Comparison of ENCODE assay signal across 22 cellular contexts in the genomic region with DNA sequence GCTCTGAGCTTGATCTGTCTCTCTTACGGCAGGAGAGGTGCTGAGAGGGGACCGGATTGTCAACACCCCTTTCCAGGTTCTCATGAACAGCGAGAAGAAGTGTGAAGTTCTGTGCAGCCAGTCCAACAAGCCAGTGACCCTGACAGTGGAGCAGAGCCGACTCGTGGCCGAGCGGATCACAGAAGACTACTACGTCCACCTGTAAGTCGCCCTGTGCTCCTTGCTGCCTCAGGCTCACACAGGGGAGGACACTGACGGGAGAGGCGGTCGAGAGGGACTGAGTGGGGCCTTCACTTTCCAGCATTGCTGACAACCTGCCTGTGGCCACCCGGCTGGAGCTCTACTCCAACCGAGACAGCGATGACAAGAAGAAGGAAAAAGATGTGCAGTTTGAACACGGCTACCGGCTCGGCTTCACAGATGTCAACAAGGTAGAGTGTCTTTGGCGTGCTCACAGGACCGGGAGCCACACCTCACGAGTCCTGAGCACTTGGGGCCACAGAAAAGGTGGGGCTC. TPM values are rescaled to one million over a fixed set of nuclear protein-coding genes. Genes with fewer than 3 reads are reported as not detected.
DNase-seq lines count a peak whose midpoint lies in the region; ATAC-seq and TF ChIP-seq lines count a peak whose summit lies in the region.
"Had no signal": no experiment of that assay in that cellular context is flagged by ENCODE, and none has a peak within 500 bp of the region (broad histone marks: within the 10 kb centered on the region; RNA-seq: fewer than 3 reads in every experiment).

No MANE protein-coding gene starts in this region.

- intact Hi-C loops in sigmoid colon (cut with DNase I), result no loop called here

- no peaks in the 10 kb centered on the region for H3K9me3 ChIP-seq in sigmoid colon
- no peaks in the 10 kb centered on the region for H3K9me3 ChIP-seq in Peyer's patch
- H3K9me3 ChIP-seq: BLaER1 treated with 17β-estradiol and CSF1 and Interleukin-3, amounts not matched to agents 10 nM and 100 nM had no signal

- no peak for ATAC-seq in activated T-helper 17 cell treated with anti-CD3 and anti-CD28 coated beads, Interleukin-2, amount 50 U/mL, for 72 hours (replicated peaks)
- ATAC-seq: K562 had no signal

- H3K36me3 ChIP-seq in sigmoid colon (peaks cover 39 to 97% (median 83%) of the 10 kb centered on the region in 4 donors), Peyer's patch (peaks cover 0 to 95% (median 0%) of the 10 kb centered on the region in 3 donors)

- TF ChIP-seq EP300 in sigmoid colon (IDR thresholded peaks at IDR 0.05), result no peak

- H3K9me3 Mint-ChIP-seq in activated T-helper 17 cell treated with anti-CD3 and anti-CD28 coated beads, Interleukin-2, amount 50 U/mL, for 72 hours, result no peaks in the 10 kb centered on the region
- no peaks in the 10 kb centered on the region for H3K9me3 Mint-ChIP-seq in nephron progenitor cell
- H3K9me3 Mint-ChIP-seq: CD4-positive, alpha-beta T cell had no signal

- H3K4me1 Mint-ChIP-seq in activated T-helper 17 cell treated with anti-CD3 and anti-CD28 coated beads, Interleukin-2, amount 50 U/mL, for 72 hours, result peaks cover 10% of the 10 kb centered on the region
- peaks cover 11% of the 10 kb centered on the region for H3K4me1 Mint-ChIP-seq in nephron progenitor cell

- peaks cover 95% of the 10 kb centered on the region for H3K36me3 Mint-ChIP-seq in activated T-helper 17 cell treated with anti-CD3 and anti-CD28 coated beads, Interleukin-2, amount 50 U/mL, for 72 hours (ENCODE audit: low read depth)
- H3K36me3 Mint-ChIP-seq in nephron progenitor cell (ENCODE audit: low read depth), result peaks cover 79% of the 10 kb centered on the region

- no peak overlapping the region for H3K4me3 ChIP-seq in sigmoid colon
- H3K4me3 ChIP-seq in Peyer's patch, result no peak overlapping the region
- H3K4me3 ChIP-seq: BLaER1 treated with 17β-estradiol and CSF1 and Interleukin-3, amounts not matched to agents 10 nM and 100 nM; GM23248; K562 had no signal

- H3K27me3 ChIP-seq in sigmoid colon (no peaks in the 10 kb centered on the region), Peyer's patch (no peaks in the 10 kb centered on the region)
- H3K27me3 ChIP-seq: BLaER1 treated with 17β-estradiol and CSF1 and Interleukin-3, amounts not matched to agents 10 nM and 100 nM had no signal

- peak; percentile 2 for DNase-seq in AG20443 (ENCODE audit: low spot score)
- DNase-seq in nephron progenitor cell, result no peak
- DNase-seq in sigmoid colon, result peak; percentile 40
- no peak for DNase-seq in Peyer's patch
- no peak for DNase-seq in NCI-H1694 treated with DMSO at 0.1 percent for 48 hours (lab: John Stamatoyannopoulos, UW)
- no peak for DNase-seq in NCI-H2171 treated with DMSO at 0.1 percent for 48 hours (lab: John Stamatoyannopoulos, UW)
- DNase-seq: AML-193; CD4-positive, alpha-beta T cell; GM23248; H7; MV-4-11; NCI-H1105 treated with DMSO at 0.1 percent for 48 hours; NCI-H146; NCI-H2029; NCI-H226; NCI-H510A; NCI-H69; SHP77 treated with DMSO at 0.1 percent for 48 hours had no signal

- H3K4me1 ChIP-seq in sigmoid colon (no peaks in the 10 kb centered on the region), Peyer's patch (no peaks in the 10 kb centered on the region)

- peak overlapping the region; percentile 36 for H3K27ac Mint-ChIP-seq in activated T-helper 17 cell treated with anti-CD3 and anti-CD28 coated beads, Interleukin-2, amount 50 U/mL, for 72 hours
- H3K27ac Mint-ChIP-seq in nephron progenitor cell, result peak overlapping the region; percentile 24
- H3K27ac Mint-ChIP-seq: CD4-positive, alpha-beta T cell had no signal

- no peak overlapping the region for H3K27ac ChIP-seq in sigmoid colon
- no peak overlapping the region for H3K27ac ChIP-seq in Peyer's patch
- H3K27ac ChIP-seq: BLaER1 treated with 17β-estradiol and CSF1 and Interleukin-3, amounts not matched to agents 10 nM and 100 nM; GM23248; RWPE1 had no signal

- no peak for TF ChIP-seq CTCF in nephron progenitor cell (IDR thresholded peaks at IDR 0.05)
- no peak for TF ChIP-seq CTCF in sigmoid colon (IDR thresholded peaks at IDR 0.05)
- TF ChIP-seq CTCF in Peyer's patch (IDR thresholded peaks at IDR 0.05), result no peak

- no peak overlapping the region for H3K4me3 Mint-ChIP-seq in activated T-helper 17 cell treated with anti-CD3 and anti-CD28 coated beads, Interleukin-2, amount 50 U/mL, for 72 hours
- no peak overlapping the region for H3K4me3 Mint-ChIP-seq in nephron progenitor cell
- H3K4me3 Mint-ChIP-seq: CD4-positive, alpha-beta T cell had no signal

- H3K27me3 Mint-ChIP-seq in activated T-helper 17 cell treated with anti-CD3 and anti-CD28 coated beads, Interleukin-2, amount 50 U/mL, for 72 hours, result no peaks in the 10 kb centered on the region
- peaks cover 3% of the 10 kb centered on the region for H3K27me3 Mint-ChIP-seq in nephron progenitor cell (ENCODE audit: low read depth, poor library complexity)
- H3K27me3 Mint-ChIP-seq: CD4-positive, alpha-beta T cell had no signal

- TF ChIP-seq POLR2A in sigmoid colon (IDR thresholded peaks at IDR 0.05) (no peak), Peyer's patch (IDR thresholded peaks at IDR 0.05) (no peak)

- 94 to 96% methylated on average over 21 of the region's 21 CpGs for WGBS in sigmoid colon, 2 donors

RNA-seq across cellular contexts. Expression of gene TM9SF4, which starts 32.0 kb away (rescaled TPM):
- total RNA-seq in activated T-helper 17 cell treated with anti-CD3 and anti-CD28 coated beads, Interleukin-2, amount 50 U/mL, for 72 hours, result 10 to 100 TPM; 47.0 to 47.4 TPM
- total RNA-seq in sigmoid colon (10 to 100 TPM; 15.3 to 24.0 (median 19.1) TPM), Peyer's patch (10 to 100 TPM; 28.9 to 59.5 (median 45.5) TPM)
- polyA plus RNA-seq in sigmoid colon, result 10 to 100 TPM in 1 of 3 donors, 1 to 10 TPM in 2; 6.6 to 38.3 (median 9.0) TPM

Comparison
In these comparisons a context has a peak if more than half of its experiments do, and no peak if none do; other contexts are left out.
1. DNase-seq: peak in AG20443 (single experiment) and sigmoid colon (single experiment); none in nephron progenitor cell (single experiment), Peyer's patch (0 of 3), NCI-H1694 treated with DMSO at 0.1 percent for 48 hours (single experiment) and NCI-H2171 treated with DMSO at 0.1 percent for 48 hours (single experiment).